27 cellular contexts compared by ENCODE assay signal in genomic region chr11:93287434-93287833, GRCh38. TPM values are rescaled to one million over a fixed set of nuclear protein-coding genes. Genes with fewer than 3 reads are reported as not detected.
"Had no signal": no experiment of that assay in that cellular context is flagged by ENCODE, and none has a peak within 500 bp of the region (broad histone marks: within the 10 kb centered on the region; RNA-seq: fewer than 3 reads in every experiment).

No MANE protein-coding gene starts in this region.

- H3K36me3 Mint-ChIP-seq: activated naive CD8-positive, alpha-beta T cell; WTC11 had no signal

- H3K9me3 ChIP-seq: left lung, right atrium auricular region, tibial nerve had no signal

- H3K27ac ChIP-seq: epithelial cell of prostate, foreskin keratinocyte, left lung, right atrium auricular region, tibial nerve had no signal

- H3K27me3 ChIP-seq: foreskin keratinocyte, left lung, right atrium auricular region, tibial nerve had no signal

- H3K4me1 Mint-ChIP-seq: activated CD4-positive, alpha-beta T cell treated with anti-CD3 and anti-CD28 coated beads for 36 hours; WTC11 had no signal

- H3K4me1 ChIP-seq: foreskin keratinocyte, left lung, right atrium auricular region, tibial nerve had no signal

- H3K4me3 Mint-ChIP-seq: activated CD4-positive, alpha-beta T cell treated with anti-CD3 and anti-CD28 coated beads for 36 hours; activated naive CD8-positive, alpha-beta T cell; effector memory CD8-positive, alpha-beta T cell; stimulated activated naive CD8-positive, alpha-beta T cell treated with anti-CD3 and anti-CD28 coated beads, Interleukin-15, Interleukin-2, amounts not matched to agents 100 ng/mL and 50 ng/mL, for 24 hours; WTC11 had no signal

- H3K27ac Mint-ChIP-seq: activated CD4-positive, alpha-beta T cell treated with anti-CD3 and anti-CD28 coated beads for 36 hours; activated naive CD8-positive, alpha-beta T cell; effector memory CD8-positive, alpha-beta T cell; progenitor cell of endocrine pancreas; stimulated activated naive CD8-positive, alpha-beta T cell treated with anti-CD3 and anti-CD28 coated beads, Interleukin-15, Interleukin-2, amounts not matched to agents 100 ng/mL and 50 ng/mL, for 24 hours; WTC11 had no signal

- ATAC-seq: activated CD4-positive, alpha-beta T cell treated with anti-CD3 and anti-CD28 coated beads for 36 hours; effector memory CD8-positive, alpha-beta T cell; foreskin keratinocyte; left lung; WTC11 had no signal

- H3K4me3 ChIP-seq: left lung, right atrium auricular region, tibial nerve had no signal

- H3K9me3 Mint-ChIP-seq: effector memory CD8-positive, alpha-beta T cell; stimulated activated naive CD8-positive, alpha-beta T cell treated with anti-CD3 and anti-CD28 coated beads, Interleukin-15, Interleukin-2, amounts not matched to agents 100 ng/mL and 50 ng/mL, for 24 hours had no signal

- H3K36me3 ChIP-seq: left lung, right atrium auricular region, tibial nerve had no signal

- DNase-seq: activated CD4-positive, alpha-beta T cell treated with anti-CD3 and anti-CD28 coated beads for 36 hours; activated CD4-positive, alpha-beta T cell treated with anti-CD3 and anti-CD28 coated beads, Interleukin-2, amount 50 U/mL, for 48 hours; activated gamma-delta T cell treated with Interleukin-2 at 50 U/mL for 16 hours; amniotic stem cell; caudate nucleus; effector memory CD8-positive, alpha-beta T cell; glutamatergic neuron; hippocampal formation; left lung; mammary epithelial cell; occipital lobe; stimulated activated CD4-positive, alpha-beta T cell treated with anti-CD3 and anti-CD28 coated beads, Interleukin-12 subunit alpha, Interleukin-12 subunit beta, amount 100 ng/mL, for 4 hours; stimulated activated CD4-positive, alpha-beta T cell treated with anti-CD3 and anti-CD28 coated beads, Interleukin-1b, Interleukin-23, amount 100 ng/mL, for 48 hours had no signal

- FAIRE-seq: islet of Langerhans, urothelium cell line had no signal

RNA-seq across cellular contexts. Expression of gene DEUP1, which starts 43.1 kb away (rescaled TPM):
- total RNA-seq: activated CD4-positive, alpha-beta T cell treated with anti-CD3 and anti-CD28 coated beads for 36 hours; dermis microvascular lymphatic vessel endothelial cell; fibroblast of lung; foreskin keratinocyte; myocyte; right atrium auricular region; T-helper 2 cell treated with Interferon-gamma antibody and Interleukin-4, amounts not matched to agents 100 ng/mL and 5 ng/mL, for 36 hours had no signal
- polyA plus RNA-seq: fibroblast of lung, foreskin keratinocyte, mammary epithelial cell had no signal
